Comparison of ENCODE assay signal across 9 cellular contexts in genomic region chr15:85580914-85581313, GRCh38.
DNase-seq lines count a peak whose midpoint lies in the region; ATAC-seq lines count a peak whose summit lies in the region.
"Had no signal": no experiment of that assay in that cellular context is flagged by ENCODE, and none has a peak within 500 bp of the region (broad histone marks: within the 10 kb centered on the region; RNA-seq: fewer than 3 reads in every experiment).

No MANE protein-coding gene starts in this region.

- no peaks in the 10 kb centered on the region for H3K27me3 ChIP-seq in right cardiac atrium (ENCODE audit: control insufficient read depth, insufficient read depth)

- no peaks in the 10 kb centered on the region for H3K9me3 Mint-ChIP-seq in stimulated activated memory B cell treated with anti-CD40 and anti-IgM and Interleukin-4, amounts not matched to agents 10 μg/mL and 1 μg/mL and 100 μg/mL, for 72 hours

- peaks cover 32% of the 10 kb centered on the region for H3K4me1 ChIP-seq in right cardiac atrium (ENCODE audit: control insufficient read depth, insufficient read depth, low read length)

- DNase-seq in activated T-cell treated with anti-CD3 and anti-CD28 coated beads, Interleukin-2, amount 50 U/mL, for 1 hour, result peak; percentile 49
- DNase-seq in right cardiac atrium (peak; percentile 33 to 67 (median 62)), OCI-M2 (lab: John Stamatoyannopoulos, UW; ENCODE audit: unreplicated experiment) (no peak), NCI-H446 treated with DMSO at 0.1 percent for 48 hours (lab: John Stamatoyannopoulos, UW) (no peak), ACHN (no peak), NCI-H128 (lab: John Stamatoyannopoulos, UW; ENCODE audit: unreplicated experiment) (no peak)

- peak overlapping the region; percentile 98 for H3K27ac Mint-ChIP-seq in stimulated activated memory B cell treated with anti-CD40 and anti-IgM and Interleukin-4, amounts not matched to agents 10 μg/mL and 1 μg/mL and 100 μg/mL, for 72 hours

- H3K27ac ChIP-seq in right cardiac atrium (ENCODE audit: low read length), result peak overlapping the region; percentile 97

- peaks cover 72% of the 10 kb centered on the region for H3K4me1 Mint-ChIP-seq in stimulated activated memory B cell treated with anti-CD40 and anti-IgM and Interleukin-4, amounts not matched to agents 10 μg/mL and 1 μg/mL and 100 μg/mL, for 72 hours

- peak; percentile 20 for ATAC-seq in HG03460 (IDR thresholded peaks at IDR 0.05; ENCODE audit: unreplicated experiment)
- ATAC-seq in right cardiac atrium, result no peak
- ATAC-seq in stimulated activated memory B cell treated with anti-CD40 and anti-IgM and Interleukin-4, amounts not matched to agents 10 μg/mL and 1 μg/mL and 100 μg/mL, for 72 hours, result peak; percentile 73
- ATAC-seq: HCT116 had no signal

- H3K4me3 Mint-ChIP-seq in stimulated activated memory B cell treated with anti-CD40 and anti-IgM and Interleukin-4, amounts not matched to agents 10 μg/mL and 1 μg/mL and 100 μg/mL, for 72 hours, result peak overlapping the region; percentile 86

- H3K9me3 ChIP-seq in right cardiac atrium (ENCODE audit: control insufficient read depth, low read length), result no peaks in the 10 kb centered on the region

- H3K36me3 Mint-ChIP-seq in stimulated activated memory B cell treated with anti-CD40 and anti-IgM and Interleukin-4, amounts not matched to agents 10 μg/mL and 1 μg/mL and 100 μg/mL, for 72 hours, result peaks cover 45% of the 10 kb centered on the region

- intact Hi-C loops in right cardiac atrium (cut with DNase I), result loop anchor here in 3 of 4 donors (5.0 to 10.0 kb wide), 3 partner anchors 76 to 96 kb away; no protein-coding TSS in a partner anchor

- WGBS in right cardiac atrium, result 46% methylated on average over 3 of the region's 3 CpGs

- H3K27me3 Mint-ChIP-seq in stimulated activated memory B cell treated with anti-CD40 and anti-IgM and Interleukin-4, amounts not matched to agents 10 μg/mL and 1 μg/mL and 100 μg/mL, for 72 hours, result no peaks in the 10 kb centered on the region

- H3K4me3 ChIP-seq in right cardiac atrium (ENCODE audit: low read length), result peak overlapping the region; percentile 3

- in situ Hi-C loops in ACHN (cut with HindIII; ENCODE audit: low pct_ligation_motif_present, low pct_unique_long_range_greater_than_20kb, low sequenced_read_pairs), result no loop called here

Comparison
In these comparisons a context has a peak if more than half of its experiments do, and no peak if none do; other contexts are left out.
1. ATAC-seq: peak in HG03460 (single experiment) and stimulated activated memory B cell treated with anti-CD40 and anti-IgM and Interleukin-4, amounts not matched to agents 10 μg/mL and 1 μg/mL and 100 μg/mL, for 72 hours (single experiment); none in right cardiac atrium (0 of 2).
2. DNase-seq: peak in activated T-cell treated with anti-CD3 and anti-CD28 coated beads, Interleukin-2, amount 50 U/mL, for 1 hour (single experiment) and right cardiac atrium (3 of 3); none in OCI-M2 (single experiment), NCI-H446 treated with DMSO at 0.1 percent for 48 hours (single experiment), ACHN (single experiment) and NCI-H128 (single experiment).